ENCODE assay signal across 17 cellular contexts in genomic region chr17:33169580-33170285, GRCh38.
DNase-seq lines count a peak whose midpoint lies in the region; FAIRE-seq and TF ChIP-seq lines count a peak whose summit lies in the region.
"Had no signal": no experiment of that assay in that cellular context is flagged by ENCODE, and none has a peak within 500 bp of the region (broad histone marks: within the 10 kb centered on the region; RNA-seq: fewer than 3 reads in every experiment).

No MANE protein-coding gene starts in this region.

- H3K4me2 ChIP-seq in osteoblast (ENCODE audit: insufficient read depth, low read length): no peak overlapping the region

- intact Hi-C loops in activated CD4-positive, alpha-beta memory T cell treated with anti-CD3 and anti-CD28 coated beads for 36 hours (cut with micrococcal nuclease): no loop called here

- H4K20me1 ChIP-seq in osteoblast (ENCODE audit: insufficient read depth, low read length): no peaks in the 10 kb centered on the region

- H3K4me3 Mint-ChIP-seq in T-helper 2 cell treated with Interferon-gamma antibody and Interleukin-4, amounts not matched to agents 5 μg/mL and 100 μg/mL, for 36 hours: no peak overlapping the region
- no peak overlapping the region for H3K4me3 Mint-ChIP-seq in activated CD4-positive, alpha-beta memory T cell treated with anti-CD3 and anti-CD28 coated beads for 36 hours
- no peak overlapping the region for H3K4me3 Mint-ChIP-seq in glutamatergic neuron (ENCODE audit: unreplicated experiment)
- H3K4me3 Mint-ChIP-seq: B cell; stimulated activated effector memory CD8-positive, alpha-beta T cell treated with anti-CD3 and anti-CD28 coated beads, Interleukin-12 subunit alpha, Interleukin-12 subunit beta, amount 100 ng/mL, for 72 hours had no signal

- H3K4me3 ChIP-seq in bronchial epithelial cell (ENCODE audit: low read depth, low read length) (no peak overlapping the region), osteoblast (ENCODE audit: insufficient read depth, low read length) (no peak overlapping the region)
- H3K4me3 ChIP-seq: left lung, uterus had no signal

- H3K27me3 ChIP-seq in bronchial epithelial cell (ENCODE audit: control insufficient read depth, insufficient read depth, low read length) (no peaks in the 10 kb centered on the region), osteoblast (ENCODE audit: insufficient read depth, low read length) (no peaks in the 10 kb centered on the region)
- H3K27me3 ChIP-seq: uterus had no signal

- H3K27ac Mint-ChIP-seq in T-helper 2 cell treated with Interferon-gamma antibody and Interleukin-4, amounts not matched to agents 5 μg/mL and 100 μg/mL, for 36 hours: no peak overlapping the region
- H3K27ac Mint-ChIP-seq in activated CD4-positive, alpha-beta memory T cell treated with anti-CD3 and anti-CD28 coated beads for 36 hours: no peak overlapping the region
- no peak overlapping the region for H3K27ac Mint-ChIP-seq in glutamatergic neuron (ENCODE audit: unreplicated experiment)
- H3K27ac Mint-ChIP-seq: B cell; stimulated activated effector memory CD8-positive, alpha-beta T cell treated with anti-CD3 and anti-CD28 coated beads, Interleukin-12 subunit alpha, Interleukin-12 subunit beta, amount 100 ng/mL, for 72 hours had no signal

- H3K27ac ChIP-seq in osteoblast (ENCODE audit: low read depth, low read length): no peak overlapping the region
- H3K27ac ChIP-seq: left lung, uterus had no signal

- H3K4me1 Mint-ChIP-seq in T-helper 2 cell treated with Interferon-gamma antibody and Interleukin-4, amounts not matched to agents 5 μg/mL and 100 μg/mL, for 36 hours (ENCODE audit: low read depth): no peaks in the 10 kb centered on the region
- H3K4me1 Mint-ChIP-seq in activated CD4-positive, alpha-beta memory T cell treated with anti-CD3 and anti-CD28 coated beads for 36 hours (ENCODE audit: low read depth): no peaks in the 10 kb centered on the region
- H3K4me1 Mint-ChIP-seq in glutamatergic neuron (ENCODE audit: low read depth, unreplicated experiment): peaks cover 3% of the 10 kb centered on the region
- H3K4me1 Mint-ChIP-seq: B cell; stimulated activated effector memory CD8-positive, alpha-beta T cell treated with anti-CD3 and anti-CD28 coated beads, Interleukin-12 subunit alpha, Interleukin-12 subunit beta, amount 100 ng/mL, for 72 hours had no signal

- no peak overlapping the region for H2AFZ ChIP-seq in osteoblast (ENCODE audit: low read length)

- H3K9me3 Mint-ChIP-seq in T-helper 2 cell treated with Interferon-gamma antibody and Interleukin-4, amounts not matched to agents 5 μg/mL and 100 μg/mL, for 36 hours: no peaks in the 10 kb centered on the region
- H3K9me3 Mint-ChIP-seq in activated CD4-positive, alpha-beta memory T cell treated with anti-CD3 and anti-CD28 coated beads for 36 hours: no peaks in the 10 kb centered on the region
- no peaks in the 10 kb centered on the region for H3K9me3 Mint-ChIP-seq in glutamatergic neuron (ENCODE audit: unreplicated experiment)
- H3K9me3 Mint-ChIP-seq: stimulated activated effector memory CD8-positive, alpha-beta T cell treated with anti-CD3 and anti-CD28 coated beads, Interleukin-12 subunit alpha, Interleukin-12 subunit beta, amount 100 ng/mL, for 72 hours had no signal

- no peaks in the 10 kb centered on the region for H3K4me1 ChIP-seq in osteoblast (ENCODE audit: insufficient read depth, low read length)
- H3K4me1 ChIP-seq: left lung had no signal

- no peaks in the 10 kb centered on the region for H3K9me3 ChIP-seq in osteoblast (ENCODE audit: low read depth, low read length)
- H3K9me3 ChIP-seq: left lung, uterus had no signal

- DNase-seq in AG08396 (ENCODE audit: low spot score) (peak; percentile 50), HK-2 (ENCODE audit: unreplicated experiment) (peak; percentile 64), bronchial epithelial cell (ENCODE audit: low read depth) (peak; percentile 80), left kidney (ENCODE audit: low read depth, low spot score) (peak; percentile 85), osteoblast (ENCODE audit: insufficient read length, low spot score, missing footprints) (no peak), glutamatergic neuron (no peak)
- no peak for DNase-seq in T-helper 2 cell treated with Interferon-gamma antibody and Interleukin-4, amounts not matched to agents 5 μg/mL and 100 μg/mL, for 36 hours (ENCODE audit: low spot score)
- DNase-seq in activated CD4-positive, alpha-beta memory T cell treated with anti-CD3 and anti-CD28 coated beads for 36 hours: no peak
- DNase-seq: activated CD4-positive, alpha-beta T cell treated with anti-CD3 and anti-CD28 coated beads, Interleukin-2, amount 50 U/mL, for 48 hours; DMS 273 treated with DMSO at 0.1 percent for 48 hours; left lung; NCI-H1694 treated with DMSO at 0.1 percent for 48 hours; NCI-H510A; uterus had no signal

- CTCF ChIA-PET in activated CD4-positive, alpha-beta memory T cell treated with anti-CD3 and anti-CD28 coated beads for 36 hours (lab: Charles Lee): interaction anchor here (0.6 kb wide), 1 partner anchor 613 kb away, joined by 4 read pairs; no protein-coding TSS in a partner anchor

- POLR2A ChIA-PET in activated CD4-positive, alpha-beta memory T cell treated with anti-CD3 and anti-CD28 coated beads for 36 hours (lab: Charles Lee): no interaction called here

- H3K36me3 Mint-ChIP-seq in T-helper 2 cell treated with Interferon-gamma antibody and Interleukin-4, amounts not matched to agents 5 μg/mL and 100 μg/mL, for 36 hours (ENCODE audit: low read depth): no peaks in the 10 kb centered on the region
- H3K36me3 Mint-ChIP-seq in activated CD4-positive, alpha-beta memory T cell treated with anti-CD3 and anti-CD28 coated beads for 36 hours: no peaks in the 10 kb centered on the region
- no peaks in the 10 kb centered on the region for H3K36me3 Mint-ChIP-seq in glutamatergic neuron (ENCODE audit: unreplicated experiment)
- H3K36me3 Mint-ChIP-seq: stimulated activated effector memory CD8-positive, alpha-beta T cell treated with anti-CD3 and anti-CD28 coated beads, Interleukin-12 subunit alpha, Interleukin-12 subunit beta, amount 100 ng/mL, for 72 hours had no signal

- no peaks in the 10 kb centered on the region for H3K27me3 Mint-ChIP-seq in T-helper 2 cell treated with Interferon-gamma antibody and Interleukin-4, amounts not matched to agents 5 μg/mL and 100 μg/mL, for 36 hours (ENCODE audit: low read depth)
- peaks cover 9% of the 10 kb centered on the region for H3K27me3 Mint-ChIP-seq in activated CD4-positive, alpha-beta memory T cell treated with anti-CD3 and anti-CD28 coated beads for 36 hours
- peaks cover 6% of the 10 kb centered on the region for H3K27me3 Mint-ChIP-seq in glutamatergic neuron (ENCODE audit: unreplicated experiment)

- H3K36me3 ChIP-seq in bronchial epithelial cell (ENCODE audit: control insufficient read depth, insufficient read depth, low read length) (no peaks in the 10 kb centered on the region), osteoblast (ENCODE audit: insufficient read depth, low read length) (no peaks in the 10 kb centered on the region)
- H3K36me3 ChIP-seq: left lung, uterus had no signal

- TF ChIP-seq CTCF in bronchial epithelial cell (IDR thresholded peaks at IDR 0.05; ENCODE audit: insufficient read depth, low read length, severe bottlenecking) (no peak), osteoblast (IDR thresholded peaks at IDR 0.05; ENCODE audit: extremely low read depth, low read depth, low read length) (no peak), glutamatergic neuron (IDR thresholded peaks at IDR 0.05; ENCODE audit: partially characterized antibody, unreplicated experiment) (no peak)

- no peaks in the 10 kb centered on the region for H3K79me2 ChIP-seq in osteoblast (ENCODE audit: insufficient read depth, low read length)

- FAIRE-seq in bronchial epithelial cell (lab: Jason Lieb, UNC): peak; percentile 32
- FAIRE-seq: endometrium had no signal

Comparison
In these comparisons a context has a peak if more than half of its experiments do, and no peak if none do; other contexts are left out.
1. DNase-seq: peak in AG08396 (single experiment), HK-2 (single experiment), bronchial epithelial cell (single experiment) and left kidney (single experiment); none in T-helper 2 cell treated with Interferon-gamma antibody and Interleukin-4, amounts not matched to agents 5 μg/mL and 100 μg/mL, for 36 hours (single experiment), activated CD4-positive, alpha-beta memory T cell treated with anti-CD3 and anti-CD28 coated beads for 36 hours (single experiment), osteoblast (single experiment) and glutamatergic neuron (single experiment).